ENCODE assay signal across 8 cellular contexts in genomic region chr2:206085742-206086445, GRCh38. TPM values are rescaled to one million over a fixed set of nuclear protein-coding genes. Genes with fewer than 3 reads are reported as not detected.
DNase-seq lines count a peak whose midpoint lies in the region; FAIRE-seq and TF ChIP-seq lines count a peak whose summit lies in the region.

INO80D (minus strand) TSS chr2:206086174; CDS start chr2:206063016, 23,158 bp downstream.

- no peaks in the 10 kb centered on the region for H3K36me3 ChIP-seq in SJCRH30

- no peaks in the 10 kb centered on the region for H3K4me1 ChIP-seq in SJCRH30

- DNase-seq in H54 (ENCODE audit: insufficient read length, low spot score) (peak; percentile 47), LoVo (ENCODE audit: low spot score) (peak; percentile 87), SJCRH30 (peak; percentile 82 to 89), germinal center (ENCODE audit: low spot score) (peak; percentile 79), occipital lobe (lab: John Stamatoyannopoulos, UW) (peak; percentile 78)
- DNase-seq in activated naive CD4-positive, alpha-beta T cell (lab: John Stamatoyannopoulos, UW): peak; percentile 65 to 76 (median 74)

- peak; percentile 76 for TF ChIP-seq POLR2A in H54 (IDR thresholded peaks at IDR 0.05; ENCODE audit: low read depth, low read length)

- peak within 1 kb of the TSS; percentile 75 for H3K4me3 ChIP-seq in SJCRH30

- no peaks in the 10 kb centered on the region for H3K27me3 ChIP-seq in SJCRH30

- peak within 1 kb of the TSS; percentile 88 for H3K27ac ChIP-seq in SJCRH30
- H3K27ac ChIP-seq in temporal lobe (ENCODE audit: low read depth, low read length): peak within 1 kb of the TSS; percentile 93

- no peaks in the 10 kb centered on the region for H3K9me3 ChIP-seq in SJCRH30 (replicated peaks)

- FAIRE-seq in G401.6 (lab: Jason Lieb, UNC) (peak; percentile 94), H54 (lab: Jason Lieb, UNC) (peak; percentile 84)

RNA-seq across cellular contexts. Expression of gene INO80D, which starts in this region (rescaled TPM):
- 6.5 and 8.1 TPM in 2 replicates for total RNA-seq in SJCRH30 (2014; rRNA removed; shearing (Covaris generic))
- 25.4 TPM for total RNA-seq in occipital lobe
- 24.3 TPM for total RNA-seq in temporal lobe

Comparison
In these comparisons a context has a peak if more than half of its experiments do, and no peak if none do; other contexts are left out.
1. Peak in every context shown above with its lines: DNase-seq, H3K4me3 ChIP-seq and H3K27ac ChIP-seq.